ENCODE assay signal across 8 cellular contexts in genomic region chr1:153976819-153977249, GRCh38. TPM values are rescaled to one million over a fixed set of nuclear protein-coding genes. Genes with fewer than 3 reads are reported as not detected.
DNase-seq lines count a peak whose midpoint lies in the region; ATAC-seq and TF ChIP-seq lines count a peak whose summit lies in the region.

No MANE protein-coding gene starts in this region.

- peak overlapping the region; percentile 94 to 100 (median 98) for H3K27ac Mint-ChIP-seq in brain

- no peaks in the 10 kb centered on the region for H3K9me3 Mint-ChIP-seq in brain

- intact Hi-C loops in cardiac septum (cut with DNase I) (loop anchor here (1.0 to 5.0 kb wide), 2 partner anchors 10 to 305 kb away; partner anchors contain the start of genes CREB3L4 and ILF2), uterus (cut with DNase I; ENCODE audit: low total_unique reads) (loop anchor here (10.0 kb wide), 1 partner anchor 182 kb away; no protein-coding TSS in a partner anchor)

- H3K4me3 ChIP-seq in cardiac muscle cell (peak overlapping the region; percentile 71), lung (peak overlapping the region; percentile 93), uterus (peak overlapping the region; percentile 94 to 98)

- TF ChIP-seq CTCF in cardiac muscle cell (IDR thresholded peaks at IDR 0.05; ENCODE audit: low read depth, low read length) (no peak), brain (conservative IDR thresholded peaks at IDR 0.05) (no peak), lung (IDR thresholded peaks at IDR 0.05; ENCODE audit: control extremely low read depth, extremely low read depth) (no peak), uterus (IDR thresholded peaks at IDR 0.05) (no peak)

- peaks cover 19% of the 10 kb centered on the region for H3K36me3 ChIP-seq in cardiac muscle cell
- peaks cover 5 to 14% of the 10 kb centered on the region in 2 donors for H3K36me3 ChIP-seq in lung (ENCODE audit: control insufficient read depth in 2 of 2, insufficient read depth in 2 of 2, low read length in 2 of 2)
- no peaks in the 10 kb centered on the region for H3K36me3 ChIP-seq in uterus

- H3K9me3 ChIP-seq in cardiac muscle cell (ENCODE audit: low read depth), result no peaks in the 10 kb centered on the region
- H3K9me3 ChIP-seq in lung (ENCODE audit: control insufficient read depth in 2 of 2, insufficient read depth in 1 of 2, low read length in 1 of 2), result no peaks in the 10 kb centered on the region
- no peaks in the 10 kb centered on the region for H3K9me3 ChIP-seq in uterus

- H3K4me1 ChIP-seq in cardiac muscle cell (ENCODE audit: low read depth) (peaks cover 8% of the 10 kb centered on the region), lung (ENCODE audit: control insufficient read depth in 2 of 2, insufficient read depth in 2 of 2, low read length in 2 of 2) (peaks cover 0 to 9% of the 10 kb centered on the region in 2 donors), uterus (peaks cover 0 to 7% of the 10 kb centered on the region in 2 donors)

- WGBS in lung, 2 donors, result 1% methylated on average over 16 of the region's 16 CpGs

- peaks cover 7% of the 10 kb centered on the region for H3K27me3 Mint-ChIP-seq in brain

- peak overlapping the region; percentile 85 for H3K27ac ChIP-seq in cardiac muscle cell
- peak overlapping the region; percentile 93 for H3K27ac ChIP-seq in lung (ENCODE audit: low read depth in 1 of 2, low read length in 1 of 2)
- peak overlapping the region; percentile 93 to 94 for H3K27ac ChIP-seq in uterus

- TF ChIP-seq POLR2A in uterus (IDR thresholded peaks at IDR 0.05), result no peak

- no peak for DNase-seq in cardiac muscle cell (ENCODE audit: low read depth in 1 of 2, low spot score in 1 of 2)
- DNase-seq in cardiac septum (ENCODE audit: low spot score), result no peak
- no peak for DNase-seq in lung (ENCODE audit: low spot score)
- no peak for DNase-seq in uterus
- no peak for DNase-seq in medulla oblongata (ENCODE audit: extremely low spot score)
- DNase-seq in ureter (ENCODE audit: low spot score), result no peak

- peak overlapping the region; percentile 97 to 99 (median 99) for H3K4me3 Mint-ChIP-seq in brain

- peaks cover 35% of the 10 kb centered on the region for H3K4me1 Mint-ChIP-seq in brain

- peak; percentile 13 for ATAC-seq in lung (ENCODE audit: insufficient read depth, low FRiP score)
- ATAC-seq in HG02610 (IDR thresholded peaks at IDR 0.05; ENCODE audit: unreplicated experiment), result no peak

- peaks cover 36% of the 10 kb centered on the region for H3K36me3 Mint-ChIP-seq in brain

- H3K27me3 ChIP-seq in cardiac muscle cell (no peaks in the 10 kb centered on the region), lung (ENCODE audit: control insufficient read depth, insufficient read depth) (no peaks in the 10 kb centered on the region), uterus (no peaks in the 10 kb centered on the region)

RNA-seq across cellular contexts. Expression of gene JTB, which starts 0.6 kb away (rescaled TPM):
- total RNA-seq in cardiac muscle cell (161 and 315 TPM in 2 replicates), cardiac septum (61.7 TPM), lung (100 to 1,000 TPM; 105 to 146 TPM), uterus (100 to 1,000 TPM in 3 of 4 donors, 10 to 100 TPM in 1; 91.1 to 253 (median 175) TPM), ureter (103 TPM)
- polyA plus RNA-seq in cardiac muscle cell (137 and 169 TPM in 2 replicates), brain (ENCODE audit: insufficient read depth, low read depth, low replicate concordance) (133 TPM), lung (100 to 1,000 TPM; 206 to 230 TPM)

RNA-seq across cellular contexts. Expression of gene CREB3L4, which starts 9.1 kb away (rescaled TPM):
- total RNA-seq in cardiac muscle cell (34.0 and 49.5 TPM in 2 replicates), cardiac septum (3.8 TPM), lung (10 to 100 TPM; 13.6 to 21.8 TPM), uterus (10 to 100 TPM in 3 of 4 donors, 1 to 10 TPM in 1; 1.8 to 16.1 (median 13.0) TPM), ureter (13.9 TPM)
- polyA plus RNA-seq in cardiac muscle cell (25.3 and 31.5 TPM in 2 replicates), brain (ENCODE audit: insufficient read depth, low read depth, low replicate concordance) (44.9 TPM), lung (10 to 100 TPM in 1 of 2 donors, 1 to 10 TPM in 1; 9.5 to 13.7 TPM)

RNA-seq across cellular contexts. Expression of gene RAB13, which starts 9.3 kb away (rescaled TPM):
- total RNA-seq in cardiac muscle cell, result 30.6 and 37.6 TPM in 2 replicates
- polyA plus RNA-seq in cardiac muscle cell, result 90.6 and 108 TPM in 2 replicates
- 57.3 TPM for total RNA-seq in cardiac septum
- 69.0 TPM for polyA plus RNA-seq in brain (ENCODE audit: insufficient read depth, low read depth, low replicate concordance)
- 100 to 1,000 TPM in 1 of 2 donors, 10 to 100 TPM in 1; 54.6 to 105 TPM for total RNA-seq in lung
- polyA plus RNA-seq in lung, result 100 to 1,000 TPM; 171 to 229 TPM
- 100 to 1,000 TPM in 1 of 4 donors, 10 to 100 TPM in 3; 16.9 to 120 (median 33.2) TPM for total RNA-seq in uterus
- 86.4 TPM for total RNA-seq in ureter

RNA-seq across cellular contexts. Expression of gene SLC39A1, which starts 13.5 kb away (rescaled TPM):
- total RNA-seq in cardiac muscle cell, result 75.8 and 83.4 TPM in 2 replicates
- polyA plus RNA-seq in cardiac muscle cell, result 71.2 and 72.6 TPM in 2 replicates
- total RNA-seq in cardiac septum, result 40.2 TPM
- 52.2 TPM for polyA plus RNA-seq in brain (ENCODE audit: insufficient read depth, low read depth, low replicate concordance)
- total RNA-seq in lung, result 100 to 1,000 TPM in 1 of 2 donors, 10 to 100 TPM in 1; 73.4 to 141 TPM
- polyA plus RNA-seq in lung, result 100 to 1,000 TPM; 103 to 247 TPM
- 10 to 100 TPM; 66.3 to 96.2 (median 83.6) TPM for total RNA-seq in uterus
- total RNA-seq in ureter, result 62.6 TPM

RNA-seq across cellular contexts. Expression of gene RPS27, which starts 13.7 kb away (rescaled TPM):
- total RNA-seq in cardiac muscle cell (1,187 and 1,533 TPM in 2 replicates), cardiac septum (712 TPM), lung (1,000 to 10,000 TPM; 1,333 to 1,488 TPM), uterus (1,000 to 10,000 TPM in 3 of 4 donors, 100 to 1,000 TPM in 1; 826 to 6,388 (median 2,664) TPM), ureter (2,661 TPM)
- polyA plus RNA-seq in cardiac muscle cell (1,020 and 1,321 TPM in 2 replicates), brain (ENCODE audit: insufficient read depth, low read depth, low replicate concordance) (7,305 TPM), lung (1,000 to 10,000 TPM; 5,278 to 9,554 TPM)
